1 cellular context compared by ENCODE assay signal in genomic region chr9:19464764-19465570, GRCh38.
TF ChIP-seq lines count a peak whose summit lies in the region.

No MANE protein-coding gene starts in this region.

TF ChIP-seq in GM12878, 131 proteins besides CTCF, POLR2A, EP300 and RAD21 (continued from another document):
- TF ChIP-seq ZNF592 (IDR thresholded peaks at IDR 0.05), result 0 out of 2 replicates have a peak, but pooled peaks have one; percentile 50
- TF ChIP-seq ZNF274 (IDR thresholded peaks at IDR 0.05; ENCODE audit: insufficient read depth, insufficient read length), result no peak
- peak in 1 of 2 experiments; percentile 67; a peak in 2 of 3 replicates for TF ChIP-seq EGR1 (IDR thresholded peaks at IDR 0.05; ENCODE audit: borderline replicate concordance in 1 of 2, low read depth in 2 of 2, low read length in 2 of 2)
- TF ChIP-seq SMC3 (IDR thresholded peaks at IDR 0.05; ENCODE audit: borderline replicate concordance, low read length), result peak; percentile 3; the same call in 1 of the 2 replicates
- peak; percentile 39 for TF ChIP-seq IKZF1 (conservative IDR thresholded peaks at IDR 0.05)
- TF ChIP-seq NR2F1 (conservative IDR thresholded peaks at IDR 0.05), result peak; percentile 30; the same call in 1 of the 2 replicates
- no peak for TF ChIP-seq KAT2A (conservative IDR thresholded peaks at IDR 0.05; ENCODE audit: control insufficient read depth, low read depth, low read length)
- TF ChIP-seq YY1 (IDR thresholded peaks at IDR 0.05; ENCODE audit: low read depth, low read length), result 0 out of 2 replicates have a peak, but pooled peaks have one; percentile 37
TF ChIP-seq in GM12878: peak in this region for 7.
